In genomic region chr6:6932341-6932740, GRCh38 we compare ENCODE assay signal across 1 cellular context.
A peak's percentile ranks its signal among the peaks of the same experiment; 100 is the strongest.
TF ChIP-seq lines count a peak whose summit lies in the region.

No MANE protein-coding gene starts in this region.

TF ChIP-seq in HEK293, 187 proteins besides CTCF, POLR2A, EP300 and RAD21 (continued from another document):
- TF ChIP-seq ZNF18 (tag by site-specific recombination; IDR thresholded peaks at IDR 0.05) (0 out of 2 replicates have a peak, but pooled peaks have one; percentile 15), ZNF529 (tag by site-specific recombination; IDR thresholded peaks at IDR 0.05; ENCODE audit: insufficient replicate concordance) (no peak), GLI2 (tag by site-specific recombination; IDR thresholded peaks at IDR 0.05; ENCODE audit: borderline replicate concordance, low read depth) (no peak), ZNF423 (tag by site-specific recombination; IDR thresholded peaks at IDR 0.05) (no peak), ZNF239 (tag by site-specific recombination; IDR thresholded peaks at IDR 0.05) (0 out of 2 replicates have a peak, but pooled peaks have one; percentile 36), ZNF692 (tag by site-specific recombination; IDR thresholded peaks at IDR 0.05) (no peak)
